ENCODE assay signal across 34 cellular contexts in the genomic region with DNA sequence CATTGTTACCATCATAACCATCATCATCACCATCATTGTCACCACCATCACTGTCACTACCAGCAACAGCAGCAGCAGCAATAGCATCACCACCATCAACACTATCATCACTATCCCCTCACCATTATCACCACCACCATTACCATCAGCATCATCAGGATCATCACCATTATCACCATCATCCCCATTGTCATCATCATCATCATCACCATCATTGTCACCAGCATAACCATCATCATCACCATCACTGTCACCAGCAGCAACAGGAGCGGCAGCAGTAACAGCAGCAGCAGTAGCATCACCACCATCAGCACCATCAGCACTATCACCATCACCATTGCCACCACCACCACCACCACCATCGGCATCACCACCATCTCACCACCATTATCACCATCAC. TPM values are rescaled to one million over a fixed set of nuclear protein-coding genes. Genes with fewer than 3 reads are reported as not detected.
"Had no signal": no experiment of that assay in that cellular context is flagged by ENCODE, and none has a peak within 500 bp of the region (broad histone marks: within the 10 kb centered on the region; RNA-seq: fewer than 3 reads in every experiment).

No MANE protein-coding gene starts in this region.

- H3K27me3 ChIP-seq: adrenal gland, MG63, Peyer's patch, SJSA1 had no signal

- H3K4me1 ChIP-seq: Peyer's patch, SJSA1 had no signal

- H3K9ac ChIP-seq: SK-N-SH had no signal

- ATAC-seq: activated naive CD4-positive, alpha-beta T cell treated with anti-CD3 and anti-CD28 coated beads, Interleukin-2, amount 50 U/mL, for 72 hours; activated T-cell treated with anti-CD3 and anti-CD28 coated beads, Interleukin-2, amount 50 U/mL, for 4 hours; PC-3; T-cell; T-helper 17 cell had no signal

- H3K9me3 ChIP-seq: adrenal gland, MG63, Peyer's patch, SJSA1, SK-N-SH had no signal

- H3K27ac ChIP-seq: SJSA1, VCaP had no signal

- H3K4me3 ChIP-seq: adrenal gland, MG63, Peyer's patch, SJSA1 had no signal

- H3K4me2 ChIP-seq: SK-N-SH had no signal

- H3K36me3 ChIP-seq: adrenal gland, MG63, Peyer's patch, SJSA1 had no signal

- DNase-seq: activated B cell treated with CpG ODN at 0.5 μM for 24 hours; activated CD4-positive, alpha-beta memory T cell treated with anti-CD3 and anti-CD28 coated beads for 36 hours; activated CD4-positive, alpha-beta T cell treated with anti-CD3 and anti-CD28 coated beads for 4 hours; activated CD4-positive, alpha-beta T cell treated with anti-CD3 and anti-CD28 coated beads, Interleukin-2, amount 50 U/mL, for 1 hour; activated CD4-positive, CD25-positive, alpha-beta regulatory T cell treated with anti-CD3 and anti-CD28 coated beads, Interleukin-2, amount 50 U/mL, for 72 hours; activated CD8-positive, alpha-beta memory T cell treated with anti-CD3 and anti-CD28 coated beads, Interleukin-2, amount 50 U/mL, for 4 hours; activated gamma-delta T cell treated with Interleukin-2 at 50 U/mL for 16 hours; activated naive CD4-positive, alpha-beta T cell treated with anti-CD3 and anti-CD28 coated beads for 36 hours; activated T-cell treated with anti-CD3 and anti-CD28 coated beads for 4 hours; activated T-cell treated with anti-CD3 and anti-CD28 coated beads, Interleukin-2, amount 50 U/mL, for 4 hours; adrenal gland; central memory CD4-positive, alpha-beta T cell; Kasumi-1; KG1; MG63; NCI-H1048; NCI-H1105 treated with DMSO at 0.1 percent for 48 hours; NCI-H1436; NCI-H1694; NCI-H2029; NCI-H510A; NCI-H526; NCI-H748 treated with DMSO at 0.1 percent for 48 hours; NK-92 treated with Interleukin-12 subunit alpha and Interleukin-12 subunit beta, amount 100 ng/mL, for 24 hours; PC-3; Peyer's patch; RPMI8226; SHP77 treated with DMSO at 0.1 percent for 48 hours; SK-N-SH; T-cell; T-helper 17 cell had no signal

RNA-seq across cellular contexts. Expression of a gene that starts 48.4 kb away (rescaled TPM):
- total RNA-seq: activated B cell treated with CpG ODN at 0.5 μM for 24 hours had no signal
